In the genomic region with DNA sequence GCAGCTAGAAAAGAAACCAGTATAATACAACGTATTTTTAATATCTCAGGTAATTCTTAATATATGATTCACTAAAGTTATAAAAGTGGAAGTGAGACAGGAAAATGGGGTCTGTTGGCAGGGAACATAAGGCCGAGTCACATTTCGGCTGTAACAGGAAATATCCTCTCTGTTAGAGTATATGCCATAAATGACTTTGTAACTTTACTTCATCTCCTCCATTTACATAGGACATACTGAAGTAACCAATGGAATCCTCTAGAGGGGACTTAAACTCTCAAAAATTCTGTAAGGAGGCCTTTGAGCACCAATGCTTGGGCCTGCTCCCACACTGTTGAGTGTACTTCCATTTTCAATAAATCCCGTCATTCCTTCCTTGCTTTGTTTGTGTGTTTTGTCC, we compare ENCODE assay signal across 16 cellular contexts.
A peak's percentile ranks its signal among the peaks of the same experiment; 100 is the strongest.
DNase-seq lines count a peak whose midpoint lies in the region; ATAC-seq and TF ChIP-seq lines count a peak whose summit lies in the region.
"Had no signal": no experiment of that assay in that cellular context is flagged by ENCODE, and none has a peak within 500 bp of the region (broad histone marks: within the 10 kb centered on the region; RNA-seq: fewer than 3 reads in every experiment).

No MANE protein-coding gene starts in this region.

- DNase-seq in DMS 273 (lab: John Stamatoyannopoulos, UW; ENCODE audit: unreplicated experiment) (peak; percentile 10), DMS 273 treated with DMSO at 0.1 percent for 48 hours (lab: John Stamatoyannopoulos, UW) (no peak), ascending aorta (ENCODE audit: low spot score in 2 of 2) (no peak), pulmonary artery endothelial cell (ENCODE audit: low read depth, low spot score) (peak; percentile 63), CD1c-positive myeloid dendritic cell (ENCODE audit: extremely low spot score) (no peak), NCI-H510A (lab: John Stamatoyannopoulos, UW) (no peak)
- DNase-seq: activated CD4-positive, alpha-beta T cell treated with anti-CD3 and anti-CD28 coated beads, Interleukin-2, amount 50 U/mL, for 1 hour; amniotic stem cell; foreskin melanocyte; H9; NCI-H1092 treated with DMSO at 0.1 percent for 48 hours; stimulated activated CD4-positive, alpha-beta T cell treated with anti-CD3 and anti-CD28 coated beads, Interleukin-4, amount 100 ng/mL, for 24 hours had no signal

- H3K4me1 ChIP-seq in ascending aorta = no peaks in the 10 kb centered on the region

- peak overlapping the region; percentile 19 to 26 for H3K27ac ChIP-seq in ascending aorta
- H3K27ac ChIP-seq: 22Rv1 had no signal

- peaks cover 0 to 2% of the 10 kb centered on the region in 2 donors for H3K36me3 ChIP-seq in ascending aorta

- H3K27me3 ChIP-seq in ascending aorta = no peaks in the 10 kb centered on the region

- TF ChIP-seq CTCF in ascending aorta (IDR thresholded peaks at IDR 0.05) = no peak

- H3K4me3 ChIP-seq in ascending aorta = no peak overlapping the region

- intact Hi-C loops in ascending aorta (cut with DNase I) = no loop called here

- ATAC-seq in HG03139 (IDR thresholded peaks at IDR 0.05; ENCODE audit: unreplicated experiment) (peak; percentile 82), HG03175 (IDR thresholded peaks at IDR 0.05; ENCODE audit: unreplicated experiment) (no peak)
- ATAC-seq: Panc1 had no signal

- no peaks in the 10 kb centered on the region for H3K9me3 ChIP-seq in ascending aorta

Comparison
In these comparisons a context has a peak if more than half of its experiments do, and no peak if none do; other contexts are left out.
1. DNase-seq: peak in DMS 273 (single experiment) and pulmonary artery endothelial cell (single experiment); none in DMS 273 treated with DMSO at 0.1 percent for 48 hours (single experiment), ascending aorta (0 of 2), CD1c-positive myeloid dendritic cell (single experiment) and NCI-H510A (single experiment).